In genomic region chr1:187167555-187167954, GRCh38 we compare ENCODE assay signal across 24 cellular contexts.
"Had no signal": no experiment of that assay in that cellular context is flagged by ENCODE, and none has a peak within 500 bp of the region (broad histone marks: within the 10 kb centered on the region; RNA-seq: fewer than 3 reads in every experiment).

No MANE protein-coding gene starts in this region.

- H3K4me3 ChIP-seq: colonic mucosa, coronary artery, dorsolateral prefrontal cortex, esophagus muscularis mucosa, esophagus squamous epithelium, gastrocnemius medialis, gastroesophageal sphincter, heart left ventricle, heart right ventricle had no signal

- ATAC-seq: effector memory CD8-positive, alpha-beta T cell; esophagus mucosa; foreskin keratinocyte; gastrocnemius medialis; gastroesophageal sphincter; heart left ventricle; heart right ventricle had no signal

- DNase-seq: colonic mucosa; cortex of kidney; dermis blood vessel endothelial cell; dorsolateral prefrontal cortex; effector CD4-positive, alpha-beta T cell; effector CD8-positive, alpha-beta T cell; effector memory CD4-positive, alpha-beta T cell; effector memory CD8-positive, alpha-beta T cell; endodermal cell; erythroblast; esophagus squamous epithelium; foreskin fibroblast; foreskin keratinocyte; foreskin melanocyte; gastrocnemius medialis; glutamatergic neuron; head of caudate nucleus; heart left ventricle; heart right ventricle had no signal

- H3K36me3 ChIP-seq: colonic mucosa, esophagus muscularis mucosa, esophagus squamous epithelium, gastrocnemius medialis, gastroesophageal sphincter, heart left ventricle, heart right ventricle had no signal

- H3K4me1 ChIP-seq: colonic mucosa, esophagus muscularis mucosa, esophagus squamous epithelium, foreskin keratinocyte, gastrocnemius medialis, gastroesophageal sphincter, heart left ventricle, heart right ventricle had no signal

- H3K9me3 ChIP-seq: colonic mucosa, esophagus muscularis mucosa, esophagus squamous epithelium, gastrocnemius medialis had no signal

- H3K27me3 ChIP-seq: colonic mucosa, dorsolateral prefrontal cortex, esophagus muscularis mucosa, esophagus squamous epithelium, foreskin keratinocyte, gastrocnemius medialis, gastroesophageal sphincter, heart left ventricle, heart right ventricle had no signal

- H3K27ac ChIP-seq: colonic mucosa, coronary artery, dorsolateral prefrontal cortex, epithelial cell of prostate, esophagus muscularis mucosa, esophagus squamous epithelium, foreskin keratinocyte, gastrocnemius medialis, gastroesophageal sphincter, heart left ventricle, heart right ventricle had no signal
